In genomic region chr9:125815568-125815967, GRCh38 we compare ENCODE assay signal across 17 cellular contexts.
DNase-seq lines count a peak whose midpoint lies in the region; ATAC-seq and TF ChIP-seq lines count a peak whose summit lies in the region.
"Had no signal": no experiment of that assay in that cellular context is flagged by ENCODE, and none has a peak within 500 bp of the region (broad histone marks: within the 10 kb centered on the region; RNA-seq: fewer than 3 reads in every experiment).

No MANE protein-coding gene starts in this region.

- H3K4me3 ChIP-seq in breast epithelium (no peak overlapping the region), PC-9 (no peak overlapping the region)

- no TSS peak for BruUV-seq in MCF 10A (replicated peaks; lab: Mats Ljungman, UMichigan)
- no TSS peak for BruUV-seq in PC-9 (replicated peaks; lab: Mats Ljungman, UMichigan)

- peaks cover 4% of the 10 kb centered on the region for H3K4me1 Mint-ChIP-seq in MCF 10A (ENCODE audit: insufficient read depth, unreplicated experiment)
- H3K4me1 Mint-ChIP-seq: activated naive CD8-positive, alpha-beta T cell treated with anti-CD3 and anti-CD28 coated beads, Interleukin-2, amount 10 ng/mL, durations not matched to agents 7 days and 5 days; stimulated activated effector memory CD8-positive, alpha-beta T cell treated with anti-CD3 and anti-CD28 coated beads, Interleukin-12 subunit alpha, Interleukin-12 subunit beta, amount 100 ng/mL, for 72 hours; T-helper 17 cell had no signal

- H4K20me1 ChIP-seq in PC-9 (ENCODE audit: insufficient read depth) = no peaks in the 10 kb centered on the region

- no peaks in the 10 kb centered on the region for H3K36me3 ChIP-seq in breast epithelium
- H3K36me3 ChIP-seq in PC-9 (ENCODE audit: low read depth) = no peaks in the 10 kb centered on the region

- H3K4me1 ChIP-seq in breast epithelium (no peaks in the 10 kb centered on the region), PC-9 (replicated peaks; ENCODE audit: insufficient read depth) (0 out of 2 replicates have a peak, but pooled peaks cover 3% of the 10 kb centered on the region)

- DNase-seq in MCF 10A (ENCODE audit: unreplicated experiment) = peak; percentile 42
- no peak for DNase-seq in breast epithelium (ENCODE audit: low spot score in 2 of 2)
- DNase-seq in PC-9 = peak; percentile 44 to 49
- DNase-seq in epithelial cell of prostate (ENCODE audit: low read depth, low spot score) = peak; percentile 66
- peak; percentile 77 for DNase-seq in renal cortical epithelial cell (ENCODE audit: low read depth)
- DNase-seq in ACHN = no peak
- DNase-seq: activated naive CD8-positive, alpha-beta T cell treated with anti-CD3 and anti-CD28 coated beads, Interleukin-2, amount 10 ng/mL, durations not matched to agents 7 days and 5 days; DMS79 treated with DMSO at 0.1 percent for 48 hours; kidney; MV-4-11; OCI-M1; retina; stimulated activated CD4-positive, alpha-beta T cell treated with anti-CD3 and anti-CD28 coated beads, Interleukin-4, amount 100 ng/mL, for 1 hour; T-helper 17 cell had no signal

- no peaks in the 10 kb centered on the region for H3F3A ChIP-seq in PC-9 (ENCODE audit: insufficient read depth, low read depth)

- no peak overlapping the region for H2AFZ ChIP-seq in PC-9

- POLR2A ChIA-PET in MCF 10A (lab: Yijun Ruan, JAX) (no interaction called here), PC-9 (lab: Charles Lee; ENCODE audit: unreplicated experiment) (interaction anchor here (0.7 kb wide), 1 partner anchor 342 kb away, joined by 5 read pairs; no protein-coding TSS in a partner anchor)

- in situ Hi-C loops in ACHN (cut with HindIII; ENCODE audit: low pct_ligation_motif_present, low pct_unique_long_range_greater_than_20kb, low sequenced_read_pairs) = no loop called here

- CTCF ChIA-PET in MCF 10A (lab: Yijun Ruan, JAX) (interaction anchor here (0.7 kb wide), 1 partner anchor 100 kb away, joined by 4 read pairs; no protein-coding TSS in a partner anchor), PC-9 (lab: Charles Lee) (interaction anchor here (0.7 kb wide), 1 partner anchor 73 kb away, joined by 3 read pairs; no protein-coding TSS in a partner anchor)

- H3K4me3 Mint-ChIP-seq in MCF 10A (ENCODE audit: unreplicated experiment) = no peak overlapping the region
- H3K4me3 Mint-ChIP-seq: activated naive CD8-positive, alpha-beta T cell treated with anti-CD3 and anti-CD28 coated beads, Interleukin-2, amount 10 ng/mL, durations not matched to agents 7 days and 5 days; stimulated activated effector memory CD8-positive, alpha-beta T cell treated with anti-CD3 and anti-CD28 coated beads, Interleukin-12 subunit alpha, Interleukin-12 subunit beta, amount 100 ng/mL, for 72 hours; T-helper 17 cell had no signal

- H3K9me2 ChIP-seq in PC-9 (ENCODE audit: insufficient read depth) = no peaks in the 10 kb centered on the region; the same call in 1 of the 2 replicates

- H3K27me3 ChIP-seq in breast epithelium (no peaks in the 10 kb centered on the region), PC-9 (ENCODE audit: insufficient read depth, low read depth) (no peaks in the 10 kb centered on the region)

- H3K27ac Mint-ChIP-seq in MCF 10A (ENCODE audit: low read depth, unreplicated experiment) = no peak overlapping the region
- H3K27ac Mint-ChIP-seq: activated naive CD8-positive, alpha-beta T cell treated with anti-CD3 and anti-CD28 coated beads, Interleukin-2, amount 10 ng/mL, durations not matched to agents 7 days and 5 days; stimulated activated effector memory CD8-positive, alpha-beta T cell treated with anti-CD3 and anti-CD28 coated beads, Interleukin-12 subunit alpha, Interleukin-12 subunit beta, amount 100 ng/mL, for 72 hours; T-helper 17 cell had no signal

- no peaks in the 10 kb centered on the region for H3K9me3 ChIP-seq in breast epithelium
- H3K9me3 ChIP-seq in PC-9 (ENCODE audit: insufficient read depth, low read depth) = no peaks in the 10 kb centered on the region

- H3K4me2 ChIP-seq in PC-9 = no peak overlapping the region

- no peaks in the 10 kb centered on the region for H3K36me3 Mint-ChIP-seq in MCF 10A (ENCODE audit: insufficient read depth, unreplicated experiment)
- H3K36me3 Mint-ChIP-seq: stimulated activated effector memory CD8-positive, alpha-beta T cell treated with anti-CD3 and anti-CD28 coated beads, Interleukin-12 subunit alpha, Interleukin-12 subunit beta, amount 100 ng/mL, for 72 hours had no signal

- no peaks in the 10 kb centered on the region for H3K27me3 Mint-ChIP-seq in MCF 10A (ENCODE audit: insufficient read depth, unreplicated experiment)
- H3K27me3 Mint-ChIP-seq: activated naive CD8-positive, alpha-beta T cell treated with anti-CD3 and anti-CD28 coated beads, Interleukin-2, amount 10 ng/mL, durations not matched to agents 7 days and 5 days; T-helper 17 cell had no signal

- intact Hi-C loops in MCF 10A (cut with micrococcal nuclease) = no loop called here
- intact Hi-C loops in breast epithelium (cut with DNase I; ENCODE audit: low total_unique reads) = no loop called here
- intact Hi-C loops in PC-9 (cut with micrococcal nuclease; ENCODE audit: unreplicated experiment) = no loop called here

- ATAC-seq in GM18498 (IDR thresholded peaks at IDR 0.05; ENCODE audit: unreplicated experiment) (no peak), HG03095 (IDR thresholded peaks at IDR 0.05; ENCODE audit: unreplicated experiment) (no peak)
- ATAC-seq: stimulated activated effector memory CD8-positive, alpha-beta T cell treated with anti-CD3 and anti-CD28 coated beads, Interleukin-12 subunit alpha, Interleukin-12 subunit beta, amount 100 ng/mL, for 72 hours; T-helper 17 cell had no signal

- TF ChIP-seq CTCF in MCF 10A (IDR thresholded peaks at IDR 0.05; ENCODE audit: unreplicated experiment) (no peak), breast epithelium (IDR thresholded peaks at IDR 0.05) (no peak), PC-9 (conservative IDR thresholded peaks at IDR 0.05) (no peak)

- no peaks in the 10 kb centered on the region for H3K79me2 ChIP-seq in PC-9 (ENCODE audit: low read depth)

- TF ChIP-seq POLR2A in breast epithelium (IDR thresholded peaks at IDR 0.05) = no peak

- no peak overlapping the region for H3K27ac ChIP-seq in breast epithelium
- H3K27ac ChIP-seq in PC-9 = no peak overlapping the region
- H3K27ac ChIP-seq in epithelial cell of prostate = no peak overlapping the region

- no peaks in the 10 kb centered on the region for H3K9me3 Mint-ChIP-seq in MCF 10A (ENCODE audit: unreplicated experiment)
- H3K9me3 Mint-ChIP-seq: activated naive CD8-positive, alpha-beta T cell treated with anti-CD3 and anti-CD28 coated beads, Interleukin-2, amount 10 ng/mL, durations not matched to agents 7 days and 5 days; stimulated activated effector memory CD8-positive, alpha-beta T cell treated with anti-CD3 and anti-CD28 coated beads, Interleukin-12 subunit alpha, Interleukin-12 subunit beta, amount 100 ng/mL, for 72 hours had no signal

Comparison
In these comparisons a context has a peak if more than half of its experiments do, and no peak if none do; other contexts are left out.
1. DNase-seq: peak in MCF 10A (single experiment), PC-9 (2 of 2), epithelial cell of prostate (single experiment) and renal cortical epithelial cell (single experiment); none in breast epithelium (0 of 2) and ACHN (single experiment).